ENCODE assay signal across 24 cellular contexts in genomic region chr18:3095921-3096320, GRCh38.
"Had no signal": no experiment of that assay in that cellular context is flagged by ENCODE, and none has a peak within 500 bp of the region (broad histone marks: within the 10 kb centered on the region; RNA-seq: fewer than 3 reads in every experiment).

No MANE protein-coding gene starts in this region.

- ATAC-seq: activated CD4-positive, alpha-beta T cell treated with anti-CD3 and anti-CD28 coated beads for 36 hours; activated CD8-positive, alpha-beta T cell treated with anti-CD3 and anti-CD28 coated beads, Interleukin-2, amount 10 ng/mL, durations not matched to agents 7 days and 5 days; body of pancreas; left lung; right cardiac atrium had no signal

- H3K9me3 ChIP-seq: adrenal gland, body of pancreas, left lung, suprapubic skin, transverse colon had no signal

- H3K36me3 ChIP-seq: adrenal gland, left lung, neural progenitor cell, suprapubic skin, transverse colon had no signal

- H3K27me3 Mint-ChIP-seq: activated CD4-positive, alpha-beta T cell treated with anti-CD3 and anti-CD28 coated beads for 36 hours; activated naive CD8-positive, alpha-beta T cell treated with anti-CD3 and anti-CD28 coated beads for 36 hours had no signal

- H3K4me3 Mint-ChIP-seq: activated CD4-positive, alpha-beta T cell treated with anti-CD3 and anti-CD28 coated beads for 36 hours; activated CD8-positive, alpha-beta T cell treated with anti-CD3 and anti-CD28 coated beads, Interleukin-2, amount 10 ng/mL, durations not matched to agents 7 days and 5 days; activated naive CD4-positive, alpha-beta T cell treated with anti-CD3 and anti-CD28 coated beads for 36 hours; activated naive CD8-positive, alpha-beta T cell treated with anti-CD3 and anti-CD28 coated beads for 36 hours; neural progenitor cell; T-helper 2 cell treated with Interferon-gamma antibody and Interleukin-4, amounts not matched to agents 5 μg/mL and 100 μg/mL, for 36 hours had no signal

- DNase-seq: activated CD4-positive, alpha-beta T cell treated with anti-CD3 and anti-CD28 coated beads for 36 hours; activated CD4-positive, CD25-positive, alpha-beta regulatory T cell; activated CD8-positive, alpha-beta T cell treated with anti-CD3 and anti-CD28 coated beads, Interleukin-2, amount 10 ng/mL, durations not matched to agents 7 days and 5 days; activated effector memory CD4-positive, alpha-beta T cell treated with Interleukin-2 at 50 U/mL for 16 hours; activated naive CD4-positive, alpha-beta T cell treated with anti-CD3 and anti-CD28 coated beads for 36 hours; activated naive CD8-positive, alpha-beta T cell treated with anti-CD3 and anti-CD28 coated beads for 36 hours; activated T-cell treated with anti-CD3 and anti-CD28 coated beads for 4 hours; adrenal gland; aorta; body of pancreas; dermis blood vessel endothelial cell; effector CD4-positive, alpha-beta T cell; left lung; occipital lobe; right cardiac atrium; stimulated activated CD4-positive, alpha-beta T cell treated with anti-CD3 and anti-CD28 coated beads, Interleukin-15, amount 100 ng/mL, for 24 hours; stimulated activated CD4-positive, alpha-beta T cell treated with anti-CD3 and anti-CD28 coated beads, Interleukin-2, amount 100 ng/mL, for 24 hours; stimulated activated naive CD4-positive, alpha-beta T cell; transverse colon had no signal

- H3K4me1 ChIP-seq: adrenal gland, left lung, neural progenitor cell, suprapubic skin had no signal

- H3K27ac Mint-ChIP-seq: activated CD4-positive, alpha-beta T cell treated with anti-CD3 and anti-CD28 coated beads for 36 hours; activated naive CD4-positive, alpha-beta T cell treated with anti-CD3 and anti-CD28 coated beads for 36 hours; activated naive CD8-positive, alpha-beta T cell treated with anti-CD3 and anti-CD28 coated beads for 36 hours; neural progenitor cell; T-helper 2 cell treated with Interferon-gamma antibody and Interleukin-4, amounts not matched to agents 5 μg/mL and 100 μg/mL, for 36 hours had no signal

- H3K27ac ChIP-seq: adrenal gland, body of pancreas, epithelial cell of prostate, left lung, neural progenitor cell, suprapubic skin, transverse colon had no signal

- H3K36me3 Mint-ChIP-seq: activated naive CD8-positive, alpha-beta T cell treated with anti-CD3 and anti-CD28 coated beads for 36 hours; neural progenitor cell had no signal

- H3K4me3 ChIP-seq: adrenal gland, body of pancreas, left lung, lung, neural progenitor cell, suprapubic skin, transverse colon had no signal

- H3K27me3 ChIP-seq: adrenal gland, body of pancreas, left lung, neural progenitor cell, suprapubic skin, transverse colon had no signal

- H3K9me3 Mint-ChIP-seq: activated naive CD4-positive, alpha-beta T cell treated with anti-CD3 and anti-CD28 coated beads for 36 hours; activated naive CD8-positive, alpha-beta T cell treated with anti-CD3 and anti-CD28 coated beads for 36 hours; neural progenitor cell; T-helper 2 cell treated with Interferon-gamma antibody and Interleukin-4, amounts not matched to agents 5 μg/mL and 100 μg/mL, for 36 hours had no signal
